ENCODE assay signal across 1 cellular context in the genomic region with DNA sequence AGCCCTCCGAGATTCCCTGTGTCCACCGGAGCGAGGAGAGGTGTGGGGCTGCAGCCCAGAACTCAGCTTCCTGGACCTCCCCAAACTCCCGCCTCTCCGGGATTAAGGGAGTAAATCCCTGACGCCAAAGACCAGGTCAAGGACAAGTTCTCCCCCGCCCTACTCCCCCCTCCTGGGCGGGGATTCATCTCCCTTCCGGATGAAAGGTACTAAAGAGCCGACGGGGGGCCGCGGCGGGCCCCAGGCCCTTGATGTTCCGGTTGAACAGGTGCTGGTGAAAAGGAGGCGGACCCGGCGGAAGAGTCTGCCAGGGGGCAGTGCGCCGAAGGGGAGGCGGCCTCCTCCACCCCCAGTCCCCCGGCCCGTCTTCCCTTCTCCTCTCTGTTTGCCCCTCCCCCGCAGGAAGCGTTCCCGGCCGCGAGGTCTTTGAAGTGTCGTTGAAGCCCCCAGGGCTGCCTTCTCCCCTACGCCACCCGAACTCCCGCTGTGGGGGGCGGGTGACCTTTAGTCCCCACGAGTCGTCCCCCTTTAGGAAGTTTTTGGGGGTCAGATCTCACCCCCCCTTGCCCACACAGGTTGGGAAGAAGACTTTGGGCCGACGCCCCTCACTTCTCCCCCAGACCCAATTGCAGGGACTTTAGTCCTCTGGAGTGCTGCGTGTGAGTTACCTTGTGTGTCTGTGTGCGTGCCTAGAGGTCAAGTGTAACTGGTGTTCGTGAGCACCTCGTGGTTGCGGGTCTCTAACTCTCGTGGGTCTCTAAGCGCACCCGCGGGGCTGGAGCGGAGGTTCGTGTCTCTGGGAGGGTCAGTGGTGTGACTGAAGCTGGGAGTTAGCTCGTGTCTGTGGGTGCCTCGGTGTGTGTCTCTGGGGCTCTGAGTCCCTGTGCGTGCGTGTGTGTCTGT.
TF ChIP-seq lines count a peak whose summit lies in the region.

No MANE protein-coding gene starts in this region.

TF ChIP-seq in HepG2, 621 proteins besides CTCF, POLR2A, EP300 and RAD21 (continued from another document and continues in another):
- TF ChIP-seq POGK (CRISPR knock-in tag; conservative IDR thresholded peaks at IDR 0.05) (peak; percentile 70; the same call in 1 of the 2 replicates), ZNF879 (CRISPR knock-in tag; IDR thresholded peaks at IDR 0.05) (peak; percentile 64; the same call in 1 of the 2 replicates), HDAC2 (CRISPR knock-in tag; IDR thresholded peaks at IDR 0.05) (peak; percentile 99), ONECUT2 (CRISPR knock-in tag; IDR thresholded peaks at IDR 0.05) (peak; percentile 41), CERS6 (CRISPR knock-in tag; IDR thresholded peaks at IDR 0.05) (no peak), ZNF547 (CRISPR knock-in tag; IDR thresholded peaks at IDR 0.05) (no peak; the same call in 1 of the 2 replicates), THYN1 (CRISPR knock-in tag; IDR thresholded peaks at IDR 0.05; ENCODE audit: borderline replicate concordance, low read depth) (peak; percentile 89; the same call in 1 of the 2 replicates), ATF4 (CRISPR knock-in tag; IDR thresholded peaks at IDR 0.05) (peak in 1 of 2 experiments; percentile 88; a peak in 2 of 4 replicates), STAT5B (CRISPR knock-in tag; IDR thresholded peaks at IDR 0.05) (no peak), ZNF503 (CRISPR knock-in tag; IDR thresholded peaks at IDR 0.05) (peak; percentile 100), ZNF713 (CRISPR knock-in tag; IDR thresholded peaks at IDR 0.05) (0 out of 2 replicates have a peak, but pooled peaks have one; percentile 9), KAT7 (CRISPR knock-in tag; IDR thresholded peaks at IDR 0.05; ENCODE audit: borderline replicate concordance) (0 out of 2 replicates have a peak, but pooled peaks have one; percentile 70), SYNCRIP (IDR thresholded peaks at IDR 0.05; ENCODE audit: insufficient read depth, low read depth, low read length) (no peak), KDM6A (CRISPR knock-in tag; IDR thresholded peaks at IDR 0.05; ENCODE audit: low read depth) (peak; percentile 86), HMGA1 (CRISPR knock-in tag; conservative IDR thresholded peaks at IDR 0.05) (no peak), SMAD9 (CRISPR knock-in tag; IDR thresholded peaks at IDR 0.05) (no peak), ZNF331 (CRISPR knock-in tag; IDR thresholded peaks at IDR 0.05) (peak; percentile 95), ADNP (CRISPR knock-in tag; IDR thresholded peaks at IDR 0.05) (peak; percentile 66; the same call in 1 of the 2 replicates), PAWR (CRISPR knock-in tag; IDR thresholded peaks at IDR 0.05; ENCODE audit: borderline replicate concordance) (no peak; the same call in 1 of the 2 replicates), SOX5 (CRISPR knock-in tag; IDR thresholded peaks at IDR 0.05; ENCODE audit: borderline replicate concordance) (peak; percentile 96), SNAI1 (CRISPR knock-in tag; IDR thresholded peaks at IDR 0.05; ENCODE audit: borderline replicate concordance) (peak; percentile 99), IRF1 (CRISPR knock-in tag; IDR thresholded peaks at IDR 0.05; ENCODE audit: low read depth) (no peak), ZNF737 (CRISPR knock-in tag; IDR thresholded peaks at IDR 0.05; ENCODE audit: borderline replicate concordance) (0 out of 2 replicates have a peak, but pooled peaks have one; percentile 50), SNRNP70 (IDR thresholded peaks at IDR 0.05; ENCODE audit: low read depth, low read length) (no peak), ZNF768 (CRISPR knock-in tag; IDR thresholded peaks at IDR 0.05) (peak; percentile 61; the same call in 1 of the 2 replicates), ZNF670 (CRISPR knock-in tag; IDR thresholded peaks at IDR 0.05; ENCODE audit: borderline replicate concordance) (peak; percentile 97), ASH2L (IDR thresholded peaks at IDR 0.05; ENCODE audit: insufficient read length, low read depth, low read length) (peak; percentile 94), SMYD3 (CRISPR knock-in tag; IDR thresholded peaks at IDR 0.05) (no peak; the same call in none of the 2 replicates)
- TF ChIP-seq, protein P1, sequence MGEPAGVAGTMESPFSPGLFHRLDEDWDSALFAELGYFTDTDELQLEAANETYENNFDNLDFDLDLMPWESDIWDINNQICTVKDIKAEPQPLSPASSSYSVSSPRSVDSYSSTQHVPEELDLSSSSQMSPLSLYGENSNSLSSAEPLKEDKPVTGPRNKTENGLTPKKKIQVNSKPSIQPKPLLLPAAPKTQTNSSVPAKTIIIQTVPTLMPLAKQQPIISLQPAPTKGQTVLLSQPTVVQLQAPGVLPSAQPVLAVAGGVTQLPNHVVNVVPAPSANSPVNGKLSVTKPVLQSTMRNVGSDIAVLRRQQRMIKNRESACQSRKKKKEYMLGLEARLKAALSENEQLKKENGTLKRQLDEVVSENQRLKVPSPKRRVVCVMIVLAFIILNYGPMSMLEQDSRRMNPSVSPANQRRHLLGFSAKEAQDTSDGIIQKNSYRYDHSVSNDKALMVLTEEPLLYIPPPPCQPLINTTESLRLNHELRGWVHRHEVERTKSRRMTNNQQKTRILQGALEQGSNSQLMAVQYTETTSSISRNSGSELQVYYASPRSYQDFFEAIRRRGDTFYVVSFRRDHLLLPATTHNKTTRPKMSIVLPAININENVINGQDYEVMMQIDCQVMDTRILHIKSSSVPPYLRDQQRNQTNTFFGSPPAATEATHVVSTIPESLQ (CRISPR knock-in tag; conservative IDR thresholded peaks at IDR 0.05) = peak; percentile 7; the same call in 1 of the 2 replicates
- TF ChIP-seq, protein P2, sequence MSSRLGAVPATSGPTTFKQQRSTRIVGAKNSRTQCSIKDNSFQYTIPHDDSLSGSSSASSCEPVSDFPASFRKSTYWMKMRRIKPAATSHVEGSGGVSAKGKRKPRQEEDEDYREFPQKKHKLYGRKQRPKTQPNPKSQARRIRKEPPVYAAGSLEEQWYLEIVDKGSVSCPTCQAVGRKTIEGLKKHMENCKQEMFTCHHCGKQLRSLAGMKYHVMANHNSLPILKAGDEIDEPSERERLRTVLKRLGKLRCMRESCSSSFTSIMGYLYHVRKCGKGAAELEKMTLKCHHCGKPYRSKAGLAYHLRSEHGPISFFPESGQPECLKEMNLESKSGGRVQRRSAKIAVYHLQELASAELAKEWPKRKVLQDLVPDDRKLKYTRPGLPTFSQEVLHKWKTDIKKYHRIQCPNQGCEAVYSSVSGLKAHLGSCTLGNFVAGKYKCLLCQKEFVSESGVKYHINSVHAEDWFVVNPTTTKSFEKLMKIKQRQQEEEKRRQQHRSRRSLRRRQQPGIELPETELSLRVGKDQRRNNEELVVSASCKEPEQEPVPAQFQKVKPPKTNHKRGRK (CRISPR knock-in tag; IDR thresholded peaks at IDR 0.05) = no peak
- TF ChIP-seq, protein P3, sequence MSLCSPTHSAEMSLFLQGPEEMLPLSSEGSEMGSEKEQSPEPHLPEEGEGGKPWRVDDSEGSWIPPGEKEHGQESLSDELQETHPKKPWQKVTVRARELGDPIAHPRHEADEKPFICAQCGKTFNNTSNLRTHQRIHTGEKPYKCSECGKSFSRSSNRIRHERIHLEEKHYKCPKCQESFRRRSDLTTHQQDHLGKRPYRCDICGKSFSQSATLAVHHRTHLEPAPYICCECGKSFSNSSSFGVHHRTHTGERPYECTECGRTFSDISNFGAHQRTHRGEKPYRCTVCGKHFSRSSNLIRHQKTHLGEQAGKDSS (CRISPR knock-in tag; IDR thresholded peaks at IDR 0.05; ENCODE audit: borderline replicate concordance, low read depth) = no peak; the same call in 1 of the 2 replicates
- TF ChIP-seq, protein P4, sequence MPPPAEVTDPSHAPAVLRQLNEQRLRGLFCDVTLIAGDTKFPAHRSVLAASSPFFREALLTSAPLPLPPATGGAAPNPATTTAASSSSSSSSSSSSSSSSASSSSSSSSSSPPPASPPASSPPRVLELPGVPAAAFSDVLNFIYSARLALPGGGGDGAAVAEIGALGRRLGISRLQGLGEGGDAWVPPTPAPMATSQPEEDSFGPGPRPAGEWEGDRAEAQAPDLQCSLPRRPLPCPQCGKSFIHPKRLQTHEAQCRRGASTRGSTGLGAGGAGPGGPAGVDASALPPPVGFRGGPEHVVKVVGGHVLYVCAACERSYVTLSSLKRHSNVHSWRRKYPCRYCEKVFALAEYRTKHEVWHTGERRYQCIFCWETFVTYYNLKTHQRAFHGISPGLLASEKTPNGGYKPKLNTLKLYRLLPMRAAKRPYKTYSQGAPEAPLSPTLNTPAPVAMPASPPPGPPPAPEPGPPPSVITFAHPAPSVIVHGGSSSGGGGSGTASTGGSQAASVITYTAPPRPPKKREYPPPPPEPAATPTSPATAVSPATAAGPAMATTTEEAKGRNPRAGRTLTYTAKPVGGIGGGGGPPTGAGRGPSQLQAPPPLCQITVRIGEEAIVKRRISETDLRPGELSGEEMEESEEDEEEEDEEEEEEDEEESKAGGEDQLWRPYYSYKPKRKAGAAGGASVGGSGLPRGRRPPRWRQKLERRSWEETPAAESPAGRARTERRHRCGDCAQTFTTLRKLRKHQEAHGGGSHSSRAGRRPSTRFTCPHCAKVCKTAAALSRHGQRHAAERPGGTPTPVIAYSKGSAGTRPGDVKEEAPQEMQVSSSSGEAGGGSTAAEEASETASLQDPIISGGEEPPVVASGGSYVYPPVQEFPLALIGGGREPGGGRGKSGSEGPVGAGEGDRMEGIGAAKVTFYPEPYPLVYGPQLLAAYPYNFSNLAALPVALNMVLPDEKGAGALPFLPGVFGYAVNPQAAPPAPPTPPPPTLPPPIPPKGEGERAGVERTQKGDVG (CRISPR knock-in tag; IDR thresholded peaks at IDR 0.05; ENCODE audit: borderline replicate concordance) = peak; percentile 70; the same call in 1 of the 2 replicates
- TF ChIP-seq, protein P5, sequence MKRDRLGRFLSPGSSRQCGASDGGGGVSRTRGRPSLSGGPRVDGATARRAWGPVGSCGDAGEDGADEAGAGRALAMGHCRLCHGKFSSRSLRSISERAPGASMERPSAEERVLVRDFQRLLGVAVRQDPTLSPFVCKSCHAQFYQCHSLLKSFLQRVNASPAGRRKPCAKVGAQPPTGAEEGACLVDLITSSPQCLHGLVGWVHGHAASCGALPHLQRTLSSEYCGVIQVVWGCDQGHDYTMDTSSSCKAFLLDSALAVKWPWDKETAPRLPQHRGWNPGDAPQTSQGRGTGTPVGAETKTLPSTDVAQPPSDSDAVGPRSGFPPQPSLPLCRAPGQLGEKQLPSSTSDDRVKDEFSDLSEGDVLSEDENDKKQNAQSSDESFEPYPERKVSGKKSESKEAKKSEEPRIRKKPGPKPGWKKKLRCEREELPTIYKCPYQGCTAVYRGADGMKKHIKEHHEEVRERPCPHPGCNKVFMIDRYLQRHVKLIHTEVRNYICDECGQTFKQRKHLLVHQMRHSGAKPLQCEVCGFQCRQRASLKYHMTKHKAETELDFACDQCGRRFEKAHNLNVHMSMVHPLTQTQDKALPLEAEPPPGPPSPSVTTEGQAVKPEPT (CRISPR knock-in tag; IDR thresholded peaks at IDR 0.05; ENCODE audit: low read depth) = peak; percentile 79
- TF ChIP-seq, protein P6, sequence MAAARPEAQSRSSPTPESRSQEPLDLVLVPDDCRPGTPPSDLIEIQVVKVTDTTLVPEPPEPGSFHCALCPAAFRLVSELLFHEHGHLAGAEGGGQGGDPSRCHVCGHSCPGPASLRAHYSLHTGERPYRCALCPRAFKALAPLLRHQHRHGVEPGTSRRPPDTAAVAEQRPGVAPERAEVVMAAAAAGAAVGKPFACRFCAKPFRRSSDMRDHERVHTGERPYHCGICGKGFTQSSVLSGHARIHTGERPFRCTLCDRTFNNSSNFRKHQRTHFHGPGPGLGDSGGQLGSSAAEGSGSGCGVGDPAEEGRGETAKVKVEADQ (CRISPR knock-in tag; IDR thresholded peaks at IDR 0.05; ENCODE audit: borderline replicate concordance) = peak; percentile 30; the same call in 1 of the 2 replicates
- TF ChIP-seq, protein P7, sequence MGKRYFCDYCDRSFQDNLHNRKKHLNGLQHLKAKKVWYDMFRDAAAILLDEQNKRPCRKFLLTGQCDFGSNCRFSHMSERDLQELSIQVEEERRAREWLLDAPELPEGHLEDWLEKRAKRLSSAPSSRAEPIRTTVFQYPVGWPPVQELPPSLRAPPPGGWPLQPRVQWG (CRISPR knock-in tag; IDR thresholded peaks at IDR 0.05; ENCODE audit: borderline replicate concordance, low read depth) = no peak
